In genomic region chr12:123660328-123660727, GRCh38 we compare ENCODE assay signal across 1 cellular context.
TF ChIP-seq lines count a peak whose summit lies in the region.

No MANE protein-coding gene starts in this region.

TF ChIP-seq in WTC11, 78 proteins besides CTCF, POLR2A, EP300 and RAD21 (continued from another document):
- TF ChIP-seq ZNF425 (CRISPR knock-in tag; conservative IDR thresholded peaks at IDR 0.05): no peak
- no peak for TF ChIP-seq ZNF232 (CRISPR knock-in tag; IDR thresholded peaks at IDR 0.05)
- TF ChIP-seq FOXP4 (CRISPR knock-in tag; IDR thresholded peaks at IDR 0.05): no peak
- TF ChIP-seq ETV6 (CRISPR knock-in tag; IDR thresholded peaks at IDR 0.05): no peak
- no peak for TF ChIP-seq CREB1 (CRISPR knock-in tag; IDR thresholded peaks at IDR 0.05)
- TF ChIP-seq MLX (CRISPR knock-in tag; IDR thresholded peaks at IDR 0.05): no peak
- no peak for TF ChIP-seq CDX4 (CRISPR knock-in tag; IDR thresholded peaks at IDR 0.05; ENCODE audit: borderline replicate concordance)
- TF ChIP-seq SMAD4 (CRISPR knock-in tag; IDR thresholded peaks at IDR 0.05): no peak
- no peak for TF ChIP-seq ATF1 (CRISPR knock-in tag; IDR thresholded peaks at IDR 0.05)
TF ChIP-seq in WTC11: peak in this region for 0.
